29 cellular contexts compared by ENCODE assay signal in genomic region chr2:70201225-70201768, GRCh38.
"Had no signal": no experiment of that assay in that cellular context is flagged by ENCODE, and none has a peak within 500 bp of the region (broad histone marks: within the 10 kb centered on the region; RNA-seq: fewer than 3 reads in every experiment).

No MANE protein-coding gene starts in this region.

- H3K36me3 ChIP-seq: brain microvascular endothelial cell, esophagus squamous epithelium had no signal

- H3K36me3 Mint-ChIP-seq: activated naive CD8-positive, alpha-beta T cell had no signal

- H3K27ac Mint-ChIP-seq: activated B cell treated with CpG ODN at 0.5 μM for 24 hours; activated CD8-positive, alpha-beta T cell treated with anti-CD3 and anti-CD28 coated beads for 36 hours; activated naive CD8-positive, alpha-beta T cell; activated T-cell treated with anti-CD3 and anti-CD28 coated beads, Interleukin-2, amount 50 U/mL, for 24 hours; activated T-helper 17 cell treated with anti-CD3 and anti-CD28 coated beads, Interleukin-2, amount 50 U/mL, for 72 hours; dendritic cell treated with granulocyte-macrophage colony-stimulating factor and Interleukin-4, amounts not matched to agents 40 ng/mL and 50 ng/mL, for 4 days; endodermal cell had no signal

- H3K4me3 ChIP-seq: coronary artery, dorsolateral prefrontal cortex had no signal

- H3K4me3 Mint-ChIP-seq: activated B cell treated with CpG ODN at 0.5 μM for 24 hours; activated CD8-positive, alpha-beta T cell treated with anti-CD3 and anti-CD28 coated beads for 36 hours; activated naive CD8-positive, alpha-beta T cell; activated T-cell treated with anti-CD3 and anti-CD28 coated beads, Interleukin-2, amount 50 U/mL, for 24 hours; activated T-helper 17 cell treated with anti-CD3 and anti-CD28 coated beads, Interleukin-2, amount 50 U/mL, for 72 hours; central memory CD8-positive, alpha-beta T cell; dendritic cell treated with granulocyte-macrophage colony-stimulating factor and Interleukin-4, amounts not matched to agents 40 ng/mL and 50 ng/mL, for 4 days; endodermal cell had no signal

- H3K27ac ChIP-seq: brain microvascular endothelial cell, coronary artery, dorsolateral prefrontal cortex, esophagus squamous epithelium had no signal

- H3K9me3 Mint-ChIP-seq: activated B cell treated with CpG ODN at 0.5 μM for 24 hours; activated CD8-positive, alpha-beta T cell treated with anti-CD3 and anti-CD28 coated beads for 36 hours; activated T-cell treated with anti-CD3 and anti-CD28 coated beads, Interleukin-2, amount 50 U/mL, for 24 hours; activated T-helper 17 cell treated with anti-CD3 and anti-CD28 coated beads, Interleukin-2, amount 50 U/mL, for 72 hours; central memory CD8-positive, alpha-beta T cell; dendritic cell treated with granulocyte-macrophage colony-stimulating factor and Interleukin-4, amounts not matched to agents 40 ng/mL and 50 ng/mL, for 4 days; endodermal cell had no signal

- H3K9me3 ChIP-seq: esophagus squamous epithelium had no signal

- H3K27me3 Mint-ChIP-seq: activated CD8-positive, alpha-beta T cell treated with anti-CD3 and anti-CD28 coated beads for 36 hours; activated naive CD8-positive, alpha-beta T cell; activated T-cell treated with anti-CD3 and anti-CD28 coated beads, Interleukin-2, amount 50 U/mL, for 24 hours; activated T-helper 17 cell treated with anti-CD3 and anti-CD28 coated beads, Interleukin-2, amount 50 U/mL, for 72 hours; central memory CD8-positive, alpha-beta T cell; dendritic cell treated with granulocyte-macrophage colony-stimulating factor and Interleukin-4, amounts not matched to agents 40 ng/mL and 50 ng/mL, for 4 days had no signal

- DNase-seq: activated B cell treated with CpG ODN at 0.5 μM for 24 hours; activated CD4-positive, alpha-beta T cell treated with anti-CD3 and anti-CD28 coated beads for 48 hours; activated CD4-positive, alpha-beta T cell treated with anti-CD3 and anti-CD28 coated beads, Interleukin-2, amount 50 U/mL, for 1 hour; activated CD4-positive, alpha-beta T cell treated with anti-CD3 and anti-CD28 coated beads, Interleukin-2, amount 50 U/mL, for 48 hours; activated CD8-positive, alpha-beta memory T cell treated with anti-CD3 and anti-CD28 coated beads for 24 hours; activated CD8-positive, alpha-beta memory T cell treated with anti-CD3 and anti-CD28 coated beads, Interleukin-2, amount 50 U/mL, for 48 hours; activated CD8-positive, alpha-beta T cell treated with anti-CD3 and anti-CD28 coated beads for 36 hours; activated effector memory CD4-positive, alpha-beta T cell treated with Interleukin-2 at 50 U/mL for 16 hours; activated gamma-delta T cell treated with Interleukin-2 at 50 U/mL for 16 hours; activated naive CD4-positive, alpha-beta T cell treated with anti-CD3 and anti-CD28 coated beads, Interleukin-2, amount 50 U/mL, for 16 hours; activated naive CD4-positive, alpha-beta T cell treated with Interleukin-2 at 50 U/mL for 16 hours; activated T-cell treated with anti-CD3 and anti-CD28 coated beads for 4 hours; activated T-cell treated with anti-CD3 and anti-CD28 coated beads, Interleukin-2, amount 50 U/mL, for 24 hours; amniotic stem cell; anterior cingulate cortex; brain microvascular endothelial cell; dorsolateral prefrontal cortex; effector memory CD4-positive, alpha-beta T cell; endodermal cell; esophagus squamous epithelium; head of caudate nucleus; hippocampal formation; T-helper 2 cell had no signal

- ATAC-seq: activated CD4-positive, CD25-positive, alpha-beta regulatory T cell treated with anti-CD3 and anti-CD28 coated beads, Interleukin-2, amount 50 U/mL, for 24 hours; activated CD8-positive, alpha-beta T cell treated with anti-CD3 and anti-CD28 coated beads for 36 hours; activated T-helper 17 cell treated with anti-CD3 and anti-CD28 coated beads, Interleukin-2, amount 50 U/mL, for 72 hours had no signal

- H3K27me3 ChIP-seq: brain microvascular endothelial cell, dorsolateral prefrontal cortex, esophagus squamous epithelium had no signal

- H3K4me1 Mint-ChIP-seq: activated B cell treated with CpG ODN at 0.5 μM for 24 hours; activated T-helper 17 cell treated with anti-CD3 and anti-CD28 coated beads, Interleukin-2, amount 50 U/mL, for 72 hours; central memory CD8-positive, alpha-beta T cell; endodermal cell had no signal
